In the genomic region with DNA sequence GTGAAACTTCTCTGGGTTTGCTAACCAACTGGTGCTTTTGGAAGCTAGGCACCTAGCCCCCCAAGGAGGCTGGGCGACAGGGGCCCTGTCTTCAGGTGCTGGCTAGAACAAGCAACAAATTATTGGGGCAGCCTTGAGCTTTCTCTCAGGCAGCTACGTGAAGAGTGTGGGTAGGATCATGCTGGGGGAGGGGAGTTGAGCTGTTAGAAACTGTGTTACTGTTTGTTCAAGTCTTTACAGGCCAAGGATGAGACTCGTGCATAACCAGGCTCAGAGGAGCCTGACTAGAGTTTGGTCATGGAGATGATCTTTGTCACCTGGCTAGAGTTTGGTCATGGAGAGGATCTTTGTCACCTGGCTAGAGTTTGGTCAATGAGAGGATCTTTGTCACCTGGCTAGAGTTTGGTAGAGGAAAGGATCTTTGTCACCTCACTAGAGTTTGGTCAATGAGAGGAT, we compare ENCODE assay signal across 24 cellular contexts. TPM values are rescaled to one million over a fixed set of nuclear protein-coding genes. Genes with fewer than 3 reads are reported as not detected.
DNase-seq lines count a peak whose midpoint lies in the region; ATAC-seq, FAIRE-seq and TF ChIP-seq lines count a peak whose summit lies in the region.
"Had no signal": no experiment of that assay in that cellular context is flagged by ENCODE, and none has a peak within 500 bp of the region (broad histone marks: within the 10 kb centered on the region; RNA-seq: fewer than 3 reads in every experiment).

No MANE protein-coding gene starts in this region.

- H3K9me3 ChIP-seq in Caco-2 (no peaks in the 10 kb centered on the region), astrocyte (ENCODE audit: insufficient read depth, low read depth, low read length) (no peaks in the 10 kb centered on the region), HepG2 (ENCODE audit: low read length) (no peaks in the 10 kb centered on the region)

- H3K4me1 ChIP-seq in Caco-2: peaks cover 11% of the 10 kb centered on the region
- no peaks in the 10 kb centered on the region for H3K4me1 ChIP-seq in astrocyte (ENCODE audit: insufficient read depth, low read length)
- H3K4me1 ChIP-seq in HepG2 (ENCODE audit: insufficient read depth, low read length): peaks cover 60% of the 10 kb centered on the region

- peak in 1 of 2 experiments; percentile 51; a peak in 1 of 4 replicates for TF ChIP-seq EP300 in HepG2 (IDR thresholded peaks at IDR 0.05; ENCODE audit: low read depth in 2 of 2, low read length in 2 of 2)
- TF ChIP-seq EP300 in HepG2 (CRISPR knock-in tag; IDR thresholded peaks at IDR 0.05; ENCODE audit: borderline replicate concordance): no peak

- no peak overlapping the region for H3K27ac ChIP-seq in astrocyte (ENCODE audit: low read depth, low read length)
- H3K27ac ChIP-seq in HepG2 (ENCODE audit: extremely low read length, insufficient read depth, low read length): peak overlapping the region; percentile 58
- H3K27ac ChIP-seq: 22Rv1, BLaER1, C4-2B had no signal

- 18% methylated on average over 3 of the region's 3 CpGs for WGBS in HepG2 (ENCODE audit: low lambda C conversion rate)

- H3K36me3 Mint-ChIP-seq in Caco-2 (ENCODE audit: insufficient read depth, unreplicated experiment): peaks cover 5% of the 10 kb centered on the region
- H3K36me3 Mint-ChIP-seq in astrocyte (ENCODE audit: low read depth, unreplicated experiment): peaks cover 3% of the 10 kb centered on the region
- H3K36me3 Mint-ChIP-seq in stimulated activated effector memory CD8-positive, alpha-beta T cell treated with anti-CD3 and anti-CD28 coated beads, Interleukin-12 subunit alpha, Interleukin-12 subunit beta, amount 100 ng/mL, for 72 hours: no peaks in the 10 kb centered on the region
- H3K36me3 Mint-ChIP-seq: CD4-positive, CD25-positive, alpha-beta regulatory T cell; CD8-positive, alpha-beta T cell had no signal

- TF ChIP-seq CTCF in Caco-2 (IDR thresholded peaks at IDR 0.05; ENCODE audit: insufficient read depth in 1 of 2, low read depth in 1 of 2, low read length in 1 of 2, severe bottlenecking in 1 of 2, unreplicated experiment in 1 of 2) (no peak), astrocyte (IDR thresholded peaks at IDR 0.05; ENCODE audit: insufficient read depth, low read depth, low read length) (no peak), HepG2 (CRISPR knock-in tag; IDR thresholded peaks at IDR 0.05) (no peak)

- CTCF ChIA-PET in Caco-2 (lab: Charles Lee): no interaction called here
- CTCF ChIA-PET in HepG2 (lab: Yijun Ruan, JAX; ENCODE audit: low intra/inter-chr PET ratio, low total read pairs): no interaction called here

- peak; percentile 67 for ATAC-seq in HepG2
- no peak for ATAC-seq in stimulated activated effector memory CD8-positive, alpha-beta T cell treated with anti-CD3 and anti-CD28 coated beads, Interleukin-12 subunit alpha, Interleukin-12 subunit beta, amount 100 ng/mL, for 72 hours
- no peak for ATAC-seq in GM21447 (IDR thresholded peaks at IDR 0.05; ENCODE audit: unreplicated experiment)
- ATAC-seq: CD8-positive, alpha-beta T cell; GM12878; GM23338; HCT116 had no signal

- BruUV-seq in Caco-2 (replicated peaks; lab: Mats Ljungman, UMichigan): no TSS peak
- BruUV-seq in HepG2 (replicated peaks; lab: Mats Ljungman, UMichigan): no TSS peak

- H3K36me3 ChIP-seq in Caco-2 (ENCODE audit: control insufficient read depth, insufficient read depth, low read length): no peaks in the 10 kb centered on the region
- H3K36me3 ChIP-seq in astrocyte (ENCODE audit: insufficient read depth, low read length): no peaks in the 10 kb centered on the region
- H3K36me3 ChIP-seq in HepG2 (replicated peaks in 1 of 2; ENCODE audit: control insufficient read depth in 1 of 2, insufficient read depth in 2 of 2, low read length in 2 of 2): no peaks in the 10 kb centered on the region

- H4K20me1 ChIP-seq in astrocyte (ENCODE audit: insufficient read depth, low read length) (no peaks in the 10 kb centered on the region), HepG2 (ENCODE audit: insufficient read depth, low read length) (no peaks in the 10 kb centered on the region)
- H4K20me1 ChIP-seq: BLaER1 had no signal

- no peak for FAIRE-seq in astrocyte (lab: Jason Lieb, UNC)
- FAIRE-seq in HepG2 (lab: Jason Lieb, UNC): peak; percentile 78
- FAIRE-seq: A204.1, D721Med, GM12878, GM19239 had no signal

- H3K4me3 Mint-ChIP-seq in Caco-2 (ENCODE audit: unreplicated experiment) (no peak overlapping the region), astrocyte (ENCODE audit: unreplicated experiment) (peak overlapping the region; percentile 9)
- no peak overlapping the region for H3K4me3 Mint-ChIP-seq in stimulated activated effector memory CD8-positive, alpha-beta T cell treated with anti-CD3 and anti-CD28 coated beads, Interleukin-12 subunit alpha, Interleukin-12 subunit beta, amount 100 ng/mL, for 72 hours
- H3K4me3 Mint-ChIP-seq: B cell; CD4-positive, CD25-positive, alpha-beta regulatory T cell; CD8-positive, alpha-beta T cell; GM23338; H9 had no signal

- H3K27me3 Mint-ChIP-seq in Caco-2 (ENCODE audit: insufficient read depth, unreplicated experiment): no peaks in the 10 kb centered on the region
- H3K27me3 Mint-ChIP-seq in astrocyte (ENCODE audit: low read depth, unreplicated experiment): peaks cover 33% of the 10 kb centered on the region

- no peaks in the 10 kb centered on the region for H3K79me2 ChIP-seq in astrocyte (ENCODE audit: insufficient read depth, low read length)
- H3K79me2 ChIP-seq in HepG2 (ENCODE audit: insufficient read depth, low read length): no peaks in the 10 kb centered on the region

- TF ChIP-seq POLR2A in HepG2 (IDR thresholded peaks at IDR 0.05; ENCODE audit: insufficient read depth in 1 of 2, low read depth in 2 of 2, low read length in 2 of 2): no peak

- no peaks in the 10 kb centered on the region for H3K27me3 ChIP-seq in Caco-2 (replicated peaks; ENCODE audit: control insufficient read depth, insufficient read depth, low read length)
- no peaks in the 10 kb centered on the region for H3K27me3 ChIP-seq in astrocyte (ENCODE audit: insufficient read depth, low read length)
- no peaks in the 10 kb centered on the region for H3K27me3 ChIP-seq in HepG2 (ENCODE audit: control insufficient read depth in 1 of 2, insufficient read depth in 2 of 2, low read length in 2 of 2)
- H3K27me3 ChIP-seq: BLaER1 had no signal

- intact Hi-C loops in Caco-2 (cut with micrococcal nuclease; ENCODE audit: unreplicated experiment) (no loop called here), HepG2 (cut with micrococcal nuclease; ENCODE audit: unreplicated experiment) (no loop called here)

- H3K9ac ChIP-seq in astrocyte (ENCODE audit: low read length) (no peak overlapping the region), HepG2 (ENCODE audit: insufficient read depth, low read depth, low read length) (no peak overlapping the region; the same call in 1 of the 2 replicates)
- H3K9ac ChIP-seq: BLaER1 had no signal

- H3K27ac Mint-ChIP-seq in Caco-2 (ENCODE audit: unreplicated experiment): peak overlapping the region; percentile 19
- no peak overlapping the region for H3K27ac Mint-ChIP-seq in astrocyte (ENCODE audit: unreplicated experiment)
- peak overlapping the region; percentile 27 for H3K27ac Mint-ChIP-seq in stimulated activated effector memory CD8-positive, alpha-beta T cell treated with anti-CD3 and anti-CD28 coated beads, Interleukin-12 subunit alpha, Interleukin-12 subunit beta, amount 100 ng/mL, for 72 hours
- H3K27ac Mint-ChIP-seq: B cell; CD4-positive, CD25-positive, alpha-beta regulatory T cell; CD8-positive, alpha-beta T cell; GM23338; H9 had no signal

- peaks cover 9% of the 10 kb centered on the region for H3K4me1 Mint-ChIP-seq in Caco-2 (ENCODE audit: low read depth, unreplicated experiment)
- no peaks in the 10 kb centered on the region for H3K4me1 Mint-ChIP-seq in astrocyte (ENCODE audit: low read depth, unreplicated experiment)
- no peaks in the 10 kb centered on the region for H3K4me1 Mint-ChIP-seq in stimulated activated effector memory CD8-positive, alpha-beta T cell treated with anti-CD3 and anti-CD28 coated beads, Interleukin-12 subunit alpha, Interleukin-12 subunit beta, amount 100 ng/mL, for 72 hours
- H3K4me1 Mint-ChIP-seq: B cell, GM23338, H9 had no signal

- peaks cover 24% of the 10 kb centered on the region for H3K9me3 Mint-ChIP-seq in Caco-2 (ENCODE audit: unreplicated experiment)
- H3K9me3 Mint-ChIP-seq in astrocyte (ENCODE audit: unreplicated experiment): peaks cover 40% of the 10 kb centered on the region
- H3K9me3 Mint-ChIP-seq in stimulated activated effector memory CD8-positive, alpha-beta T cell treated with anti-CD3 and anti-CD28 coated beads, Interleukin-12 subunit alpha, Interleukin-12 subunit beta, amount 100 ng/mL, for 72 hours: no peaks in the 10 kb centered on the region
- H3K9me3 Mint-ChIP-seq: CD8-positive, alpha-beta T cell had no signal

- H2AFZ ChIP-seq in astrocyte (ENCODE audit: low read depth, low read length): no peak overlapping the region
- H2AFZ ChIP-seq in HepG2 (ENCODE audit: low read length): peak overlapping the region; percentile 8
- H2AFZ ChIP-seq: GM23338 had no signal

- TF ChIP-seq RAD21 in HepG2 (CRISPR knock-in tag; IDR thresholded peaks at IDR 0.05): no peak

- POLR2A ChIA-PET in Caco-2 (lab: Charles Lee): no interaction called here
- POLR2A ChIA-PET in HepG2 (lab: Yijun Ruan, JAX): interaction anchor here (2.5 to 7.1 kb wide), 2 partner anchors 13 to 15 kb away, joined by 11 to 82 read pairs; partner anchors contain the start of gene SCCPDH

- no peak overlapping the region for H3K4me3 ChIP-seq in Caco-2 (ENCODE audit: low read depth, low read length)
- no peak overlapping the region for H3K4me3 ChIP-seq in astrocyte (ENCODE audit: insufficient read depth, low read depth, low read length)
- no peak overlapping the region for H3K4me3 ChIP-seq in HepG2 (replicated peaks in 1 of 3; ENCODE audit: insufficient read depth in 1 of 3, low read depth in 2 of 3, low read length in 3 of 3)
- H3K4me3 ChIP-seq: BLaER1, GM12878, GM23338 had no signal

- no peak overlapping the region for H3K4me2 ChIP-seq in astrocyte (ENCODE audit: low read length)
- peak overlapping the region; percentile 25; the same call in 1 of the 2 replicates for H3K4me2 ChIP-seq in HepG2 (ENCODE audit: low read depth, low read length)
- H3K4me2 ChIP-seq: BLaER1, GM23338 had no signal

- DNase-seq in Caco-2 (no peak), astrocyte (ENCODE audit: low read depth) (no peak), HepG2 (ENCODE audit: low spot score) (peak; percentile 59), HuH-7.5 (ENCODE audit: low spot score) (no peak), NCI-H446 treated with DMSO at 0.1 percent for 48 hours (lab: John Stamatoyannopoulos, UW) (no peak)
- no peak for DNase-seq in stimulated activated effector memory CD8-positive, alpha-beta T cell treated with anti-CD3 and anti-CD28 coated beads, Interleukin-12 subunit alpha, Interleukin-12 subunit beta, amount 100 ng/mL, for 72 hours (ENCODE audit: low spot score in 2 of 2)
- DNase-seq: CD4-positive, CD25-positive, alpha-beta regulatory T cell; CD8-positive, alpha-beta T cell; DMS 273 treated with DMSO at 0.1 percent for 48 hours; DMS79; EL; GDM1; H9 had no signal

- in situ Hi-C loops in HepG2 (cut with HindIII; ENCODE audit: extremely low pct_ligation_motif_present, low pct_unique_long_range_greater_than_20kb): no loop called here

RNA-seq across cellular contexts. Expression of gene SCCPDH, which starts 12.6 kb away (rescaled TPM):
- total RNA-seq in Caco-2 (2022) (26.1 and 28.7 TPM in 2 replicates), astrocyte (23.9 and 25.0 TPM in 2 replicates), HepG2 (2016; rRNA removed; fragmentation: Illumina TruSeq; extraction: Trizol) (62.3 and 65.6 TPM in 2 replicates)
- total RNA-seq in HepG2 (2016; cell fraction: cytosol; rRNA removed; fragmentation: Illumina TruSeq; extraction: Trizol; ENCODE audit: low read depth): 30.7 and 32.1 TPM in 2 replicates
- total RNA-seq in HepG2 (2016; cell fraction: insoluble cytoplasmic fraction; rRNA removed; fragmentation: Illumina TruSeq; extraction: Trizol): 63.7 and 66.1 TPM in 2 replicates
- total RNA-seq in HepG2 (2016; cell fraction: membrane; rRNA removed; fragmentation: Illumina TruSeq; extraction: Trizol): 42.1 and 43.2 TPM in 2 replicates
- total RNA-seq in HepG2 (2016; cell fraction: nucleus; rRNA removed; fragmentation: Illumina TruSeq; extraction: Trizol): 47.4 and 48.2 TPM in 2 replicates
- polyA plus RNA-seq in HepG2 (2011; rRNA removed): 29.8 and 36.7 TPM in 2 replicates
- 24.8 and 30.0 TPM in 2 replicates for polyA plus RNA-seq in HepG2 (2011; cell fraction: cytosol; rRNA removed)
- 11.2 and 14.2 TPM in 2 replicates for polyA plus RNA-seq in HepG2 (2011; cell fraction: nucleus; rRNA removed)
- polyA plus RNA-seq in HepG2 (2012): 36.7 and 52.0 TPM in 2 replicates
- polyA plus RNA-seq in HepG2 (2016; cell fraction: cytosol; fragmentation: Illumina TruSeq; extraction: Trizol; ENCODE audit: low read depth): 24.1 and 29.6 TPM in 2 replicates
- 55.1 and 61.6 TPM in 2 replicates for polyA plus RNA-seq in HepG2 (2016; cell fraction: insoluble cytoplasmic fraction; fragmentation: Illumina TruSeq; extraction: Trizol; ENCODE audit: low read depth)
- polyA plus RNA-seq in HepG2 (2016; cell fraction: membrane; fragmentation: Illumina TruSeq; extraction: Trizol; ENCODE audit: low read depth): 28.6 and 29.9 TPM in 2 replicates
- polyA plus RNA-seq in HepG2 (2016; cell fraction: nucleus; fragmentation: Illumina TruSeq; extraction: Trizol; ENCODE audit: insufficient read depth, low read depth): 42.1 and 48.3 TPM in 2 replicates
- 2.0 and 17.9 TPM in 2 replicates for polyA minus RNA-seq in HepG2 (2011; rRNA and poly(A)+ RNA removed; ENCODE audit: low replicate concordance)
- polyA minus RNA-seq in HepG2 (2011; cell fraction: cytosol; rRNA and poly(A)+ RNA removed): 19.6 and 22.0 TPM in 2 replicates
- 51.8 and 53.6 TPM in 2 replicates for polyA minus RNA-seq in HepG2 (2011; cell fraction: nucleus; rRNA and poly(A)+ RNA removed)
